ENCODE assay signal across 2 cellular contexts in the genomic region with DNA sequence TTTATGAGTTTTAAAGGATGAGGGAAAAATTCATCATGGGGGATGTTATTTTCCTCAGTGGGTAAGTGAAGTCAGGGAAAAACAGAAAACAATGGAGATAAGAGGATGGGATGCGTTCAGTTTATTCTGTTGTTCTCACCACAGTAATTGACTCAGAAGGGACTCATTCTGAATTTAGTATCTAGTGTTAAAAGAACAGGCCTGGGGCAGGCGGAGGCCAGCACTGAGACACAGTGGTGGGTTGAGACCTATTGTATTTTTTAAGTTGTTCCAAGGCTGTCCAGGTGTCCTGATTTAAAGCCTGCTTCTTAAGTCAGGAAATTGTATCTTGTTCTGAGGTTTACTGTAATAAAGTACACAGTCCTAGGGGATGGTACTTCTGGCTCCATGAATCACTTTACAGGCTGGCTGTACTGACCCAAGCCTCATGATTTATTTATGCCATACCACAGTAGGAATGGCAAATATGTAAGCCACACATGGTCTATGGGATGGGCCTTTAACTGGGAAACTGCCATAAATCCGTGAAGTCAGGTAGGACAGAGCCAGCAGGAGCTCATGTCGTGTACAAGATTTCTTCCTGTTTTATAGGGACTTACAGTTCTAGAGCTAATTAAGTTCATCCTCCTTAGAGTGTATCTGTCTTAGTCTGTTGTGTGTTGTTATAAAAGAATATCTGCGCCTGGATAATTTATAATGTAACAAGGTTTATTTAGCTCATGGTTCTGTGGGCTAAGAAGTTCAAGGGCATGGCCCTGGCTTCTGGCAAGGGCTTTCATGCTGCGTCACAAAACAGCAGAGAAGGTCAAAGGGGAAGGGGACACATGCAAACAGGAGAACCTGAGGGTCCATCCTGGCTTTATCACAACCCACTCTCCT.
TF ChIP-seq lines count a peak whose summit lies in the region.

No MANE protein-coding gene starts in this region.

TF ChIP-seq in liver, 16 proteins besides CTCF, POLR2A, EP300 and RAD21:
- TF ChIP-seq RXRA (IDR thresholded peaks at IDR 0.05) = peak; percentile 33 to 40
- no peak for TF ChIP-seq JUND (IDR thresholded peaks at IDR 0.05)
- TF ChIP-seq NR2F2 (IDR thresholded peaks at IDR 0.05) = peak; percentile 49
- TF ChIP-seq HNF4A (conservative IDR thresholded peaks at IDR 0.05) = peak; percentile 5 to 8
TF ChIP-seq in liver: peak in this region for 3.

TF ChIP-seq in HepG2, 621 proteins besides CTCF, POLR2A, EP300 and RAD21:
- no peak for TF ChIP-seq STAT6 (CRISPR knock-in tag; IDR thresholded peaks at IDR 0.05; ENCODE audit: borderline replicate concordance)
- TF ChIP-seq SAFB2 (CRISPR knock-in tag; IDR thresholded peaks at IDR 0.05; ENCODE audit: borderline replicate concordance, low read depth) = no peak
- TF ChIP-seq ZNF367 (CRISPR knock-in tag; IDR thresholded peaks at IDR 0.05; ENCODE audit: borderline replicate concordance) = no peak
- TF ChIP-seq KLF6 (CRISPR knock-in tag; IDR thresholded peaks at IDR 0.05) = no peak
- TF ChIP-seq MED13 (CRISPR knock-in tag; IDR thresholded peaks at IDR 0.05) = no peak
- no peak for TF ChIP-seq ZSCAN31 (CRISPR knock-in tag; IDR thresholded peaks at IDR 0.05; ENCODE audit: low read depth)
- TF ChIP-seq ZNF263 (CRISPR knock-in tag; IDR thresholded peaks at IDR 0.05) = no peak
- TF ChIP-seq ZNF703 (CRISPR knock-in tag; IDR thresholded peaks at IDR 0.05; ENCODE audit: borderline replicate concordance) = no peak
- TF ChIP-seq ZSCAN25 (CRISPR knock-in tag; IDR thresholded peaks at IDR 0.05) = no peak
- TF ChIP-seq REL (CRISPR knock-in tag; conservative IDR thresholded peaks at IDR 0.05) = no peak
- no peak for TF ChIP-seq THAP8 (CRISPR knock-in tag; IDR thresholded peaks at IDR 0.05; ENCODE audit: borderline replicate concordance)
- TF ChIP-seq, protein P1, sequence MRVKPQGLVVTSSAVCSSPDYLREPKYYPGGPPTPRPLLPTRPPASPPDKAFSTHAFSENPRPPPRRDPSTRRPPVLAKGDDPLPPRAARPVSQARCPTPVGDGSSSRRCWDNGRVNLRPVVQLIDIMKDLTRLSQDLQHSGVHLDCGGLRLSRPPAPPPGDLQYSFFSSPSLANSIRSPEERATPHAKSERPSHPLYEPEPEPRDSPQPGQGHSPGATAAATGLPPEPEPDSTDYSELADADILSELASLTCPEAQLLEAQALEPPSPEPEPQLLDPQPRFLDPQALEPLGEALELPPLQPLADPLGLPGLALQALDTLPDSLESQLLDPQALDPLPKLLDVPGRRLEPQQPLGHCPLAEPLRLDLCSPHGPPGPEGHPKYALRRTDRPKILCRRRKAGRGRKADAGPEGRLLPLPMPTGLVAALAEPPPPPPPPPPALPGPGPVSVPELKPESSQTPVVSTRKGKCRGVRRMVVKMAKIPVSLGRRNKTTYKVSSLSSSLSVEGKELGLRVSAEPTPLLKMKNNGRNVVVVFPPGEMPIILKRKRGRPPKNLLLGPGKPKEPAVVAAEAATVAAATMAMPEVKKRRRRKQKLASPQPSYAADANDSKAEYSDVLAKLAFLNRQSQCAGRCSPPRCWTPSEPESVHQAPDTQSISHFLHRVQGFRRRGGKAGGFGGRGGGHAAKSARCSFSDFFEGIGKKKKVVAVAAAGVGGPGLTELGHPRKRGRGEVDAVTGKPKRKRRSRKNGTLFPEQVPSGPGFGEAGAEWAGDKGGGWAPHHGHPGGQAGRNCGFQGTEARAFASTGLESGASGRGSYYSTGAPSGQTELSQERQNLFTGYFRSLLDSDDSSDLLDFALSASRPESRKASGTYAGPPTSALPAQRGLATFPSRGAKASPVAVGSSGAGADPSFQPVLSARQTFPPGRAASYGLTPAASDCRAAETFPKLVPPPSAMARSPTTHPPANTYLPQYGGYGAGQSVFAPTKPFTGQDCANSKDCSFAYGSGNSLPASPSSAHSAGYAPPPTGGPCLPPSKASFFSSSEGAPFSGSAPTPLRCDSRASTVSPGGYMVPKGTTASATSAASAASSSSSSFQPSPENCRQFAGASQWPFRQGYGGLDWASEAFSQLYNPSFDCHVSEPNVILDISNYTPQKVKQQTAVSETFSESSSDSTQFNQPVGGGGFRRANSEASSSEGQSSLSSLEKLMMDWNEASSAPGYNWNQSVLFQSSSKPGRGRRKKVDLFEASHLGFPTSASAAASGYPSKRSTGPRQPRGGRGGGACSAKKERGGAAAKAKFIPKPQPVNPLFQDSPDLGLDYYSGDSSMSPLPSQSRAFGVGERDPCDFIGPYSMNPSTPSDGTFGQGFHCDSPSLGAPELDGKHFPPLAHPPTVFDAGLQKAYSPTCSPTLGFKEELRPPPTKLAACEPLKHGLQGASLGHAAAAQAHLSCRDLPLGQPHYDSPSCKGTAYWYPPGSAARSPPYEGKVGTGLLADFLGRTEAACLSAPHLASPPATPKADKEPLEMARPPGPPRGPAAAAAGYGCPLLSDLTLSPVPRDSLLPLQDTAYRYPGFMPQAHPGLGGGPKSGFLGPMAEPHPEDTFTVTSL (CRISPR knock-in tag; IDR thresholded peaks at IDR 0.05; ENCODE audit: borderline replicate concordance) = no peak
- TF ChIP-seq HCFC1 (IDR thresholded peaks at IDR 0.05; ENCODE audit: low read depth, low read length) = no peak
- TF ChIP-seq SIX4 (CRISPR knock-in tag; IDR thresholded peaks at IDR 0.05) = no peak
- TF ChIP-seq PHF5A (CRISPR knock-in tag; IDR thresholded peaks at IDR 0.05; ENCODE audit: low read depth, unreplicated experiment) = no peak
- TF ChIP-seq TRAFD1 (CRISPR knock-in tag; IDR thresholded peaks at IDR 0.05; ENCODE audit: borderline replicate concordance) = no peak
